In the genomic region with DNA sequence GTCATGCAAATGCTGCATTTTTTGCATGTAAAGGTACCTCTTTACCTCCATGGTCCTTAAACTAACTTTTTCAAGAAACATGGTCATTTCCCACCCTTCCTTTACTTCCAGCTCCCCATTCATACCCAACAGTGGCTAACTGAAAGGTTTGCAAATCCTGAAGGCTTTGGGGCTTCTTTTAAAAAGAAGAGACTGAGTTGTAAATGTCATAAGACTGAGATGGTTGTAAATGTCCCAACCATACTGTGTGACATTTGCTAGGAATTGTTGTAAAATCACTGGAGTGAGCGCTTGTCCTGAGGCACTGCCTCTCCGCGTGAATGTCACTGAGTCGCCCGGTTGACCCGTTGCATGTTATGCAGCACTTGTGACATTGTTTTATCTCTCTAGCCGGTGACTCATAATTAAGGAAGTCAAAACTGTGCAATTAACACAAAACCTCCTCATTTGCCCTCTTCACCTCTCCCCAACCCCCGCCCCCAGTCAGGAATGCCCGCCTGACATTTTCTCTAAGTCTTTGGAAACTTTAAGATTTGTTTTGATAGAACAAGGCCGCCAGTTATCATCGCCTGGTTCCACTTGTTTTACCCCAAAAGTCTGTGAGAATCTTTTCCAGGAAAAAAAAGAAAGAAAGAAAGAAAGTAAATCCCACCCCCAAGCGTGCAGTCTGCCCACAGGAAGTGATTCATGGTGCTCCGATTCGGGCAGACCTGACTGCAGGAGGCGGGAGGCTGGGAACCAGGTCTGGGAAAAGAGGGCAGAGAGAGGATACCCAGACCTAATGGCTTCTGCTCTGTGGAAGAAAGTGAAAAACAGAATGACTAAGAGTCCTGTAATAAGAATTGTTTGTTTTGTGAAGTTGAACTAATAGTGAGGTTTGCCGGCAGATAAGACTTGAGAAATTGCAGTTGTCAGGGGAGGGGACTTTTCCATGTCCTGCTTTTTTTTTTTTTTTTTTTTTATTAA, we compare ENCODE assay signal across 8 cellular contexts.
DNase-seq lines count a peak whose midpoint lies in the region; ATAC-seq, FAIRE-seq and TF ChIP-seq lines count a peak whose summit lies in the region.

No MANE protein-coding gene starts in this region.

- no peak for TF ChIP-seq POLR2A in HCT116 (IDR thresholded peaks at IDR 0.05; ENCODE audit: borderline replicate concordance, extremely low read depth, insufficient read depth, insufficient read length)
- no peak for TF ChIP-seq POLR2A in GM12892 (IDR thresholded peaks at IDR 0.05; ENCODE audit: low read depth, low read length)

- ATAC-seq in HCT116 (peak; percentile 85), T-helper 17 cell (peak; percentile 43)
- no peak for ATAC-seq in central memory CD8-positive, alpha-beta T cell (replicated peaks; ENCODE audit: extremely low read depth, poor library complexity, severe bottlenecking)

- H2AFZ ChIP-seq in HCT116 (ENCODE audit: low read depth, low read length, poor library complexity, severe bottlenecking) = no peak overlapping the region

- H3K4me2 ChIP-seq in HCT116 (ENCODE audit: low read length) = peak overlapping the region; percentile 70

- no peaks in the 10 kb centered on the region for H3K9me3 Mint-ChIP-seq in central memory CD8-positive, alpha-beta T cell
- no peaks in the 10 kb centered on the region for H3K9me3 Mint-ChIP-seq in stimulated activated naive CD8-positive, alpha-beta T cell treated with anti-CD3 and anti-CD28 coated beads, Interleukin-15, Interleukin-2, amounts not matched to agents 100 ng/mL and 50 ng/mL, for 24 hours

- H3K27me3 Mint-ChIP-seq in T-helper 17 cell = no peaks in the 10 kb centered on the region
- no peaks in the 10 kb centered on the region for H3K27me3 Mint-ChIP-seq in central memory CD8-positive, alpha-beta T cell
- H3K27me3 Mint-ChIP-seq in stimulated activated naive CD8-positive, alpha-beta T cell treated with anti-CD3 and anti-CD28 coated beads, Interleukin-15, Interleukin-2, amounts not matched to agents 100 ng/mL and 50 ng/mL, for 24 hours = no peaks in the 10 kb centered on the region

- no peaks in the 10 kb centered on the region for H4K20me1 ChIP-seq in HCT116 (ENCODE audit: insufficient read depth)

- peaks cover 2% of the 10 kb centered on the region for H3K36me3 Mint-ChIP-seq in T-helper 17 cell (ENCODE audit: low read depth)
- H3K36me3 Mint-ChIP-seq in central memory CD8-positive, alpha-beta T cell (ENCODE audit: insufficient read depth) = peaks cover 10% of the 10 kb centered on the region
- no peaks in the 10 kb centered on the region for H3K36me3 Mint-ChIP-seq in stimulated activated naive CD8-positive, alpha-beta T cell treated with anti-CD3 and anti-CD28 coated beads, Interleukin-15, Interleukin-2, amounts not matched to agents 100 ng/mL and 50 ng/mL, for 24 hours (ENCODE audit: low read depth)

- DNase-seq in A172 (ENCODE audit: low spot score) = peak; percentile 98
- DNase-seq in HCT116 (ENCODE audit: low read depth, low spot score) = peak; percentile 96
- DNase-seq in T-helper 17 cell = peak in 1 of 3 donors; percentile 27
- no peak for DNase-seq in central memory CD8-positive, alpha-beta T cell (ENCODE audit: low spot score in 2 of 2)
- no peak for DNase-seq in GM12892 (ENCODE audit: insufficient read length)
- DNase-seq in NCI-H1092 treated with DMSO at 0.1 percent for 48 hours (lab: John Stamatoyannopoulos, UW) = no peak

- BruUV-seq in HCT116 (replicated peaks; lab: Mats Ljungman, UMichigan) = TSS peak; percentile 91

- no peaks in the 10 kb centered on the region for H3K27me3 ChIP-seq in HCT116 (ENCODE audit: insufficient read depth, low read length)
- H3K27me3 ChIP-seq in liver (ENCODE audit: control insufficient read depth in 4 of 4, insufficient read depth in 4 of 4, low read length in 3 of 4) = no peaks in the 10 kb centered on the region

- H3K4me3 Mint-ChIP-seq in T-helper 17 cell = peak overlapping the region; percentile 75
- peak overlapping the region; percentile 7 for H3K4me3 Mint-ChIP-seq in central memory CD8-positive, alpha-beta T cell
- H3K4me3 Mint-ChIP-seq in stimulated activated naive CD8-positive, alpha-beta T cell treated with anti-CD3 and anti-CD28 coated beads, Interleukin-15, Interleukin-2, amounts not matched to agents 100 ng/mL and 50 ng/mL, for 24 hours = peak overlapping the region; percentile 66

- CTCF ChIA-PET in HCT116 (lab: Charles Lee) = no interaction called here

- POLR2A ChIA-PET in HCT116 (lab: Charles Lee) = interaction anchor here (0.6 to 2.4 kb wide), 7 partner anchors 12 to 713 kb away, joined by 3 to 13 read pairs (median 5); no protein-coding TSS in a partner anchor

- H3K79me2 ChIP-seq in HCT116 (ENCODE audit: insufficient read depth, low read length) = peaks cover 85% of the 10 kb centered on the region

- peaks cover 0 to 14% of the 10 kb centered on the region in 2 experiments; a peak in 2 of 4 replicates for H3K36me3 ChIP-seq in HCT116 (ENCODE audit: control insufficient read depth in 1 of 2, insufficient read depth in 2 of 2, low read length in 2 of 2)
- peaks cover 0 to 3% (median 0%) of the 10 kb centered on the region in 4 donors for H3K36me3 ChIP-seq in liver (ENCODE audit: control insufficient read depth in 4 of 4, insufficient read depth in 3 of 4, low read depth in 1 of 4, low read length in 3 of 4)

- FAIRE-seq in GM12892 (lab: Jason Lieb, UNC) = no peak

- H3K4me3 ChIP-seq in HCT116 (replicated peaks in 1 of 2; ENCODE audit: low read depth in 1 of 2, low read length in 2 of 2) = peak overlapping the region; percentile 7 to 30
- H3K4me3 ChIP-seq in liver (ENCODE audit: low read depth in 1 of 3, low read length in 3 of 3) = no peak overlapping the region

- TF ChIP-seq CTCF in HCT116 (IDR thresholded peaks at IDR 0.05 in 2 of 3, conservative IDR thresholded peaks at IDR 0.05 in 1 of 3; ENCODE audit: borderline replicate concordance in 1 of 3, insufficient read depth in 1 of 3, low read depth in 2 of 3, low read length in 2 of 3) (no peak), liver (IDR thresholded peaks at IDR 0.05; ENCODE audit: low read depth, low read length, missing input control) (no peak)

- H3K4me1 Mint-ChIP-seq in T-helper 17 cell = peaks cover 60% of the 10 kb centered on the region
- peaks cover 73% of the 10 kb centered on the region for H3K4me1 Mint-ChIP-seq in central memory CD8-positive, alpha-beta T cell
- peaks cover 75% of the 10 kb centered on the region for H3K4me1 Mint-ChIP-seq in stimulated activated naive CD8-positive, alpha-beta T cell treated with anti-CD3 and anti-CD28 coated beads, Interleukin-15, Interleukin-2, amounts not matched to agents 100 ng/mL and 50 ng/mL, for 24 hours (ENCODE audit: low read depth)

- peaks cover 68 to 95% of the 10 kb centered on the region in 2 experiments for H3K4me1 ChIP-seq in HCT116 (ENCODE audit: control insufficient read depth in 1 of 2, insufficient read depth in 2 of 2, low read length in 2 of 2)
- H3K4me1 ChIP-seq in liver (ENCODE audit: control insufficient read depth in 4 of 4, insufficient read depth in 4 of 4, low read length in 3 of 4) = peaks cover 6 to 29% (median 22%) of the 10 kb centered on the region in 4 donors

- peak overlapping the region; percentile 100 for H3K27ac Mint-ChIP-seq in T-helper 17 cell
- peak overlapping the region; percentile 52 for H3K27ac Mint-ChIP-seq in central memory CD8-positive, alpha-beta T cell (ENCODE audit: low read depth)
- H3K27ac Mint-ChIP-seq in stimulated activated naive CD8-positive, alpha-beta T cell treated with anti-CD3 and anti-CD28 coated beads, Interleukin-15, Interleukin-2, amounts not matched to agents 100 ng/mL and 50 ng/mL, for 24 hours = peak overlapping the region; percentile 85

- H3K9me2 ChIP-seq in HCT116 (ENCODE audit: insufficient read depth) = no peaks in the 10 kb centered on the region

- no peak for TF ChIP-seq RAD21 in HCT116 (IDR thresholded peaks at IDR 0.05; ENCODE audit: low read depth)
- peak; percentile 18 to 30 for TF ChIP-seq RAD21 in liver (IDR thresholded peaks at IDR 0.05)

- peak overlapping the region; percentile 71 for H3K9ac ChIP-seq in HCT116 (ENCODE audit: low read length)
- peak overlapping the region in 1 of 2 donors; percentile 27 for H3K9ac ChIP-seq in liver (ENCODE audit: low read depth in 1 of 2, low read length in 2 of 2)

- intact Hi-C loops in HCT116 (cut with micrococcal nuclease) = loop anchor here (1.0 to 2.0 kb wide), 3 partner anchors 25 to 85 kb away; a partner anchor contains a TSS

- no peaks in the 10 kb centered on the region for H3K9me3 ChIP-seq in HCT116 (ENCODE audit: control insufficient read depth in 1 of 2, insufficient read depth in 1 of 2, low read depth in 1 of 2, low read length in 2 of 2)
- no peaks in the 10 kb centered on the region for H3K9me3 ChIP-seq in T-helper 17 cell (ENCODE audit: control insufficient read depth, low read length, poor library complexity, severe bottlenecking)
- no peaks in the 10 kb centered on the region for H3K9me3 ChIP-seq in liver (ENCODE audit: control insufficient read depth in 4 of 4, low read length in 3 of 4)

- H3K27ac ChIP-seq in HCT116 (ENCODE audit: low read depth, low read length) (peak overlapping the region; percentile 84), liver (ENCODE audit: low read depth in 1 of 2, low read length in 2 of 2) (peak overlapping the region; percentile 45 to 84)

- RAD21 ChIA-PET in HCT116 (lab: Charles Lee; ENCODE audit: low non-redundant PET in 1 of 2, low total read pairs in 2 of 2, uncharacterized antibody in 2 of 2, unreplicated experiment in 2 of 2) = interaction anchor here (0.6 to 1.7 kb wide), 5 partner anchors 47 to 204 kb away, joined by 3 to 12 read pairs (median 3); no protein-coding TSS in a partner anchor

- WGBS in liver = 56% methylated on average over 16 of the region's 16 CpGs

TF ChIP-seq in HCT116, 20 proteins besides CTCF, POLR2A, EP300 and RAD21 (continues in another document):
- no peak for TF ChIP-seq SIN3A (IDR thresholded peaks at IDR 0.05; ENCODE audit: low read depth)
- TF ChIP-seq, protein P1, sequence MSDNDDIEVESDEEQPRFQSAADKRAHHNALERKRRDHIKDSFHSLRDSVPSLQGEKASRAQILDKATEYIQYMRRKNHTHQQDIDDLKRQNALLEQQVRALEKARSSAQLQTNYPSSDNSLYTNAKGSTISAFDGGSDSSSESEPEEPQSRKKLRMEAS (IDR thresholded peaks at IDR 0.05) = no peak
- no peak for TF ChIP-seq EZH2 (IDR thresholded peaks at IDR 0.05)
- no peak for TF ChIP-seq CEBPB (IDR thresholded peaks at IDR 0.05; ENCODE audit: low read depth)
- no peak for TF ChIP-seq ELF1 (IDR thresholded peaks at IDR 0.05; ENCODE audit: borderline replicate concordance, low read depth)
- no peak for TF ChIP-seq SRF (IDR thresholded peaks at IDR 0.05; ENCODE audit: low read depth)

TF ChIP-seq in liver, 16 proteins besides CTCF, POLR2A, EP300 and RAD21 (continues in another document):
- TF ChIP-seq, protein P1 (IDR thresholded peaks at IDR 0.05) = peak; percentile 29
- TF ChIP-seq HNF4A (conservative IDR thresholded peaks at IDR 0.05) (peak; percentile 29 to 41), EGR1 (IDR thresholded peaks at IDR 0.05; ENCODE audit: low read depth in 2 of 2) (no peak), SP1 (IDR thresholded peaks at IDR 0.05) (no peak), TAF1 (conservative IDR thresholded peaks at IDR 0.05) (no peak)

Comparison
In these comparisons a context has a peak if more than half of its experiments do, and no peak if none do; other contexts are left out.
1. DNase-seq: peak in A172 (single experiment) and HCT116 (single experiment); none in central memory CD8-positive, alpha-beta T cell (0 of 2), GM12892 (single experiment) and NCI-H1092 treated with DMSO at 0.1 percent for 48 hours (single experiment).
2. H3K4me3 ChIP-seq: peak in HCT116 (2 of 2); none in liver (0 of 3).
3. H3K4me3 Mint-ChIP-seq: peak in every context shown above with its lines; median percentile 75 in T-helper 17 cell; 66 in stimulated activated naive CD8-positive, alpha-beta T cell treated with anti-CD3 and anti-CD28 coated beads, Interleukin-15, Interleukin-2, amounts not matched to agents 100 ng/mL and 50 ng/mL, for 24 hours; 7 in central memory CD8-positive, alpha-beta T cell.
4. Peak in every context shown above with its lines, with median percentiles within 50 percentile points of each other: H3K27ac Mint-ChIP-seq.